Comparison of ENCODE assay signal across 8 cellular contexts in genomic region chr1:228140724-228141081, GRCh38. TPM values are rescaled to one million over a fixed set of nuclear protein-coding genes. Genes with fewer than 3 reads are reported as not detected.
DNase-seq lines count a peak whose midpoint lies in the region; ATAC-seq and TF ChIP-seq lines count a peak whose summit lies in the region.

No MANE protein-coding gene starts in this region.

- intact Hi-C loops in activated CD8-positive, alpha-beta T cell treated with anti-CD3 and anti-CD28 coated beads for 36 hours (cut with micrococcal nuclease), result no loop called here
- intact Hi-C loops in right cardiac atrium (cut with DNase I), result loop anchor here in 1 of 4 donors (2.0 kb wide), 1 partner anchor 22 kb away; no protein-coding TSS in a partner anchor

- CTCF ChIA-PET in activated CD8-positive, alpha-beta T cell treated with anti-CD3 and anti-CD28 coated beads for 36 hours (lab: Charles Lee), result interaction anchor here (1.3 to 7.4 kb wide), 2 partner anchors 10 to 25 kb away, joined by 4 to 44 read pairs; partner anchors contain the start of gene IBA57

- 1% methylated on average over 20 of the region's 20 CpGs for WGBS in right cardiac atrium

- ATAC-seq in activated CD8-positive, alpha-beta T cell treated with anti-CD3 and anti-CD28 coated beads for 36 hours, result no peak
- ATAC-seq in right cardiac atrium (no peak), GM21526 (IDR thresholded peaks at IDR 0.05; ENCODE audit: low FRiP score, unreplicated experiment) (no peak), GM21723 (IDR thresholded peaks at IDR 0.05; ENCODE audit: unreplicated experiment) (no peak)
- ATAC-seq in stimulated activated effector memory CD8-positive, alpha-beta T cell treated with anti-CD3 and anti-CD28 coated beads, Interleukin-12 subunit alpha, Interleukin-12 subunit beta, amount 100 ng/mL, for 72 hours, result no peak

- H3K9me3 Mint-ChIP-seq in activated CD8-positive, alpha-beta T cell treated with anti-CD3 and anti-CD28 coated beads for 36 hours, result no peaks in the 10 kb centered on the region
- no peaks in the 10 kb centered on the region for H3K9me3 Mint-ChIP-seq in stimulated activated effector memory CD8-positive, alpha-beta T cell treated with anti-CD3 and anti-CD28 coated beads, Interleukin-12 subunit alpha, Interleukin-12 subunit beta, amount 100 ng/mL, for 72 hours

- H3K36me3 Mint-ChIP-seq in activated CD8-positive, alpha-beta T cell treated with anti-CD3 and anti-CD28 coated beads for 36 hours (ENCODE audit: low read depth), result peaks cover 35% of the 10 kb centered on the region
- H3K36me3 Mint-ChIP-seq in stimulated activated effector memory CD8-positive, alpha-beta T cell treated with anti-CD3 and anti-CD28 coated beads, Interleukin-12 subunit alpha, Interleukin-12 subunit beta, amount 100 ng/mL, for 72 hours, result peaks cover 31% of the 10 kb centered on the region

- H3K27ac Mint-ChIP-seq in activated CD8-positive, alpha-beta T cell treated with anti-CD3 and anti-CD28 coated beads for 36 hours, result peak overlapping the region; percentile 99
- peak overlapping the region; percentile 84 for H3K27ac Mint-ChIP-seq in stimulated activated effector memory CD8-positive, alpha-beta T cell treated with anti-CD3 and anti-CD28 coated beads, Interleukin-12 subunit alpha, Interleukin-12 subunit beta, amount 100 ng/mL, for 72 hours

- DNase-seq in HFF-Myc (ENCODE audit: extremely low read depth, low read depth), result no peak
- DNase-seq in activated CD8-positive, alpha-beta T cell treated with anti-CD3 and anti-CD28 coated beads for 36 hours, result no peak
- DNase-seq in right cardiac atrium, result no peak
- DNase-seq in stimulated activated effector memory CD8-positive, alpha-beta T cell treated with anti-CD3 and anti-CD28 coated beads, Interleukin-12 subunit alpha, Interleukin-12 subunit beta, amount 100 ng/mL, for 72 hours (ENCODE audit: low spot score in 2 of 2), result no peak
- no peak for DNase-seq in NCI-H1417 treated with DMSO at 0.1 percent for 48 hours (lab: John Stamatoyannopoulos, UW)
- no peak for DNase-seq in DMS79 (lab: John Stamatoyannopoulos, UW)

- H3K4me1 Mint-ChIP-seq in activated CD8-positive, alpha-beta T cell treated with anti-CD3 and anti-CD28 coated beads for 36 hours (ENCODE audit: low read depth), result peaks cover 42% of the 10 kb centered on the region
- H3K4me1 Mint-ChIP-seq in stimulated activated effector memory CD8-positive, alpha-beta T cell treated with anti-CD3 and anti-CD28 coated beads, Interleukin-12 subunit alpha, Interleukin-12 subunit beta, amount 100 ng/mL, for 72 hours, result peaks cover 46% of the 10 kb centered on the region

- H3K4me3 ChIP-seq in HFF-Myc (replicated peaks; ENCODE audit: low read depth, low read length) (peak overlapping the region; percentile 92), right cardiac atrium (ENCODE audit: low read length) (peak overlapping the region; percentile 72)

- H3K27me3 Mint-ChIP-seq in activated CD8-positive, alpha-beta T cell treated with anti-CD3 and anti-CD28 coated beads for 36 hours, result no peaks in the 10 kb centered on the region

- POLR2A ChIA-PET in activated CD8-positive, alpha-beta T cell treated with anti-CD3 and anti-CD28 coated beads for 36 hours (lab: Charles Lee), result interaction anchor here (0.5 to 5.7 kb wide), 5 partner anchors 12 to 317 kb away, joined by 3 to 59 read pairs (median 5); partner anchors contain the start of gene IBA57

- peak overlapping the region; percentile 99 for H3K4me3 Mint-ChIP-seq in activated CD8-positive, alpha-beta T cell treated with anti-CD3 and anti-CD28 coated beads for 36 hours
- peak overlapping the region; percentile 93 for H3K4me3 Mint-ChIP-seq in stimulated activated effector memory CD8-positive, alpha-beta T cell treated with anti-CD3 and anti-CD28 coated beads, Interleukin-12 subunit alpha, Interleukin-12 subunit beta, amount 100 ng/mL, for 72 hours

- peak overlapping the region; percentile 83 for H3K27ac ChIP-seq in right cardiac atrium (ENCODE audit: low read length)

- no peak for TF ChIP-seq CTCF in HFF-Myc (IDR thresholded peaks at IDR 0.05; ENCODE audit: low read depth, low read length, missing control alignments)
- no peak for TF ChIP-seq CTCF in activated CD8-positive, alpha-beta T cell treated with anti-CD3 and anti-CD28 coated beads for 36 hours (IDR thresholded peaks at IDR 0.05)

- H3K9me3 ChIP-seq in right cardiac atrium (ENCODE audit: control insufficient read depth, low read length), result no peaks in the 10 kb centered on the region

- no peaks in the 10 kb centered on the region for H3K27me3 ChIP-seq in right cardiac atrium (ENCODE audit: control insufficient read depth, insufficient read depth)

- H3K4me1 ChIP-seq in right cardiac atrium (ENCODE audit: control insufficient read depth, insufficient read depth, low read length), result peaks cover 14% of the 10 kb centered on the region

RNA-seq across cellular contexts. Expression of gene GUK1, which starts 0.6 kb away (rescaled TPM):
- total RNA-seq in activated CD8-positive, alpha-beta T cell treated with anti-CD3 and anti-CD28 coated beads for 36 hours, result 100 to 1,000 TPM; 375 to 376 TPM
- total RNA-seq in right cardiac atrium, result 100 to 1,000 TPM; 151 to 202 (median 169) TPM
- 315 TPM for polyA plus RNA-seq in right cardiac atrium

RNA-seq across cellular contexts. Expression of gene GJC2, which starts 9.0 kb away (rescaled TPM):
- total RNA-seq in activated CD8-positive, alpha-beta T cell treated with anti-CD3 and anti-CD28 coated beads for 36 hours, result 1 to 10 TPM; 3.4 to 3.5 TPM
- total RNA-seq in right cardiac atrium, result 1 to 10 TPM; 1.2 to 2.2 (median 1.7) TPM
- polyA plus RNA-seq in right cardiac atrium, result 1.3 TPM

RNA-seq across cellular contexts. Expression of gene IBA57, which starts 24.9 kb away (rescaled TPM):
- 10 to 100 TPM in 1 of 2 experiments, 1 to 10 TPM in 1; 9.7 to 10.8 TPM for total RNA-seq in activated CD8-positive, alpha-beta T cell treated with anti-CD3 and anti-CD28 coated beads for 36 hours
- total RNA-seq in right cardiac atrium, result 10 to 100 TPM in 2 of 4 donors, 1 to 10 TPM in 2; 8.3 to 12.0 (median 10.3) TPM
- 4.5 TPM for polyA plus RNA-seq in right cardiac atrium

RNA-seq across cellular contexts. Expression of gene MRPL55, which starts 31.6 kb away (rescaled TPM):
- 10 to 100 TPM; 67.8 to 68.3 TPM for total RNA-seq in activated CD8-positive, alpha-beta T cell treated with anti-CD3 and anti-CD28 coated beads for 36 hours
- total RNA-seq in right cardiac atrium, result 10 to 100 TPM; 51.6 to 56.5 (median 52.8) TPM
- 103 TPM for polyA plus RNA-seq in right cardiac atrium

RNA-seq across cellular contexts. Expression of gene C1orf35, which starts 37.6 kb away (rescaled TPM):
- 10 to 100 TPM; 22.2 to 23.5 TPM for total RNA-seq in activated CD8-positive, alpha-beta T cell treated with anti-CD3 and anti-CD28 coated beads for 36 hours
- 1 to 10 TPM; 6.3 to 8.6 (median 7.4) TPM for total RNA-seq in right cardiac atrium
- 7.9 TPM for polyA plus RNA-seq in right cardiac atrium
